In genomic region chr15:84992157-84992940, GRCh38 we compare ENCODE assay signal across 8 cellular contexts. TPM values are rescaled to one million over a fixed set of nuclear protein-coding genes. Genes with fewer than 3 reads are reported as not detected.
DNase-seq lines count a peak whose midpoint lies in the region; ATAC-seq and TF ChIP-seq lines count a peak whose summit lies in the region.

No MANE protein-coding gene starts in this region.

- peaks cover 8% of the 10 kb centered on the region for H3F3A ChIP-seq in PC-3 (ENCODE audit: low read length, unreplicated experiment)

- no TSS peak for BruUV-seq in PC-3 (replicated peaks; lab: Mats Ljungman, UMichigan)

- CTCF ChIA-PET in CD8-positive, alpha-beta T cell (lab: Charles Lee) = no interaction called here
- CTCF ChIA-PET in PC-3 (lab: Charles Lee) = no interaction called here

- no peak overlapping the region for H3K27ac Mint-ChIP-seq in CD8-positive, alpha-beta T cell

- no peak overlapping the region for H3K4me3 ChIP-seq in CD8-positive, alpha-beta T cell (ENCODE audit: low read depth, low read length)
- peak overlapping the region; percentile 40; the same call in 1 of the 2 replicates for H3K4me3 ChIP-seq in PC-3 (ENCODE audit: low read length)
- H3K4me3 ChIP-seq in cardiac fibroblast (replicated peaks in 1 of 2; ENCODE audit: low read depth in 2 of 2, low read length in 2 of 2) = no peak overlapping the region
- H3K4me3 ChIP-seq in retinal pigment epithelial cell (ENCODE audit: low read length) = no peak overlapping the region

- no peak overlapping the region for H3K4me3 Mint-ChIP-seq in CD8-positive, alpha-beta T cell

- no peaks in the 10 kb centered on the region for H3K36me3 ChIP-seq in CD8-positive, alpha-beta T cell (ENCODE audit: insufficient read depth, low read length)
- no peaks in the 10 kb centered on the region for H3K36me3 ChIP-seq in PC-3 (ENCODE audit: low read depth, low read length)

- H3K4me1 Mint-ChIP-seq in CD8-positive, alpha-beta T cell (ENCODE audit: low read depth) = peaks cover 39% of the 10 kb centered on the region

- intact Hi-C loops in CD8-positive, alpha-beta T cell (cut with DNase I, micrococcal nuclease) = no loop called here
- intact Hi-C loops in PC-3 (cut with micrococcal nuclease) = no loop called here

- H3K27me3 ChIP-seq in CD8-positive, alpha-beta T cell (ENCODE audit: insufficient read depth, low read length) = no peaks in the 10 kb centered on the region
- no peaks in the 10 kb centered on the region for H3K27me3 ChIP-seq in PC-3 (ENCODE audit: low read length)

- 0 out of 2 replicates have a peak, but pooled peaks cover 3% of the 10 kb centered on the region for H4K20me1 ChIP-seq in PC-3 (ENCODE audit: low read length)

- H2AFZ ChIP-seq in PC-3 (ENCODE audit: low read length) = no peak overlapping the region

- no peaks in the 10 kb centered on the region for H3K9me2 ChIP-seq in PC-3 (replicated peaks; ENCODE audit: low read length)

- H3K27ac ChIP-seq in CD8-positive, alpha-beta T cell (ENCODE audit: low read depth, low read length) = no peak overlapping the region
- H3K27ac ChIP-seq in PC-3 (ENCODE audit: low read length) = peak overlapping the region; percentile 87

- POLR2A ChIA-PET in CD8-positive, alpha-beta T cell (lab: Charles Lee) = interaction anchor here (2.4 kb wide), 1 partner anchor 12 kb away, joined by 10 read pairs; no protein-coding TSS in a partner anchor
- POLR2A ChIA-PET in PC-3 (lab: Charles Lee; ENCODE audit: unreplicated experiment) = interaction anchor here (0.5 kb wide), 1 partner anchor 11 kb away, joined by 6 read pairs; the partner anchor contains the start of gene PDE8A

- H3K4me2 ChIP-seq in PC-3 (ENCODE audit: low read length) = peak overlapping the region; percentile 81

- H3K36me3 Mint-ChIP-seq in CD8-positive, alpha-beta T cell = no peaks in the 10 kb centered on the region

- peaks cover 97% of the 10 kb centered on the region for H3K79me2 ChIP-seq in PC-3 (ENCODE audit: low read length)

- no peaks in the 10 kb centered on the region for H3K9me3 ChIP-seq in CD8-positive, alpha-beta T cell (ENCODE audit: low read length)
- no peaks in the 10 kb centered on the region for H3K9me3 ChIP-seq in PC-3 (ENCODE audit: low read length)

- H3K9ac ChIP-seq in PC-3 (ENCODE audit: low read length) = peak overlapping the region; percentile 25

- TF ChIP-seq CTCF in CD8-positive, alpha-beta T cell (IDR thresholded peaks at IDR 0.05) = no peak
- TF ChIP-seq CTCF in PC-3 (conservative IDR thresholded peaks at IDR 0.05; ENCODE audit: low read depth, low read length) = no peak
- TF ChIP-seq CTCF in cardiac fibroblast (IDR thresholded peaks at IDR 0.05; ENCODE audit: low read depth, low read length) = no peak
- no peak for TF ChIP-seq CTCF in retinal pigment epithelial cell (conservative IDR thresholded peaks at IDR 0.05; ENCODE audit: low read depth, low read length)

- ATAC-seq in CD8-positive, alpha-beta T cell = peak; percentile 42
- ATAC-seq in PC-3 (peak; percentile 97), GM19035 (IDR thresholded peaks at IDR 0.05; ENCODE audit: unreplicated experiment) (no peak)

- H3K27me3 Mint-ChIP-seq in CD8-positive, alpha-beta T cell (ENCODE audit: low read depth) = no peaks in the 10 kb centered on the region

- H3K9me3 Mint-ChIP-seq in CD8-positive, alpha-beta T cell = no peaks in the 10 kb centered on the region

- peaks cover 18% of the 10 kb centered on the region for H3K4me1 ChIP-seq in CD8-positive, alpha-beta T cell (ENCODE audit: insufficient read depth, low read length)
- H3K4me1 ChIP-seq in PC-3 (ENCODE audit: insufficient read depth, low read length) = peaks cover 23% of the 10 kb centered on the region

- peak in 2 of 7 experiments; percentile 22 to 38 for DNase-seq in CD8-positive, alpha-beta T cell
- DNase-seq in PC-3 (peak; percentile 95), cardiac fibroblast (ENCODE audit: low read depth in 2 of 2) (peak; percentile 63 to 85), retinal pigment epithelial cell (ENCODE audit: low read depth) (peak; percentile 29), T-helper 9 cell (no peak), NCI-H2227 treated with DMSO at 0.1 percent for 48 hours (lab: John Stamatoyannopoulos, UW) (no peak), AML-193 (lab: John Stamatoyannopoulos, UW) (no peak)

RNA-seq across cellular contexts. Expression of gene PDE8A, which starts 10.7 kb away (rescaled TPM):
- total RNA-seq in CD8-positive, alpha-beta T cell = 10 to 100 TPM; 16.4 to 19.7 TPM
- total RNA-seq in PC-3 (2014; rRNA removed) = 44.2 and 62.0 TPM in 2 replicates

Comparison
In these comparisons a context has a peak if more than half of its experiments do, and no peak if none do; other contexts are left out.
1. DNase-seq: peak in PC-3 (single experiment), cardiac fibroblast (2 of 2) and retinal pigment epithelial cell (single experiment); none in T-helper 9 cell (single experiment), NCI-H2227 treated with DMSO at 0.1 percent for 48 hours (single experiment) and AML-193 (0 of 2).